ENCODE assay signal across 10 cellular contexts in the genomic region with DNA sequence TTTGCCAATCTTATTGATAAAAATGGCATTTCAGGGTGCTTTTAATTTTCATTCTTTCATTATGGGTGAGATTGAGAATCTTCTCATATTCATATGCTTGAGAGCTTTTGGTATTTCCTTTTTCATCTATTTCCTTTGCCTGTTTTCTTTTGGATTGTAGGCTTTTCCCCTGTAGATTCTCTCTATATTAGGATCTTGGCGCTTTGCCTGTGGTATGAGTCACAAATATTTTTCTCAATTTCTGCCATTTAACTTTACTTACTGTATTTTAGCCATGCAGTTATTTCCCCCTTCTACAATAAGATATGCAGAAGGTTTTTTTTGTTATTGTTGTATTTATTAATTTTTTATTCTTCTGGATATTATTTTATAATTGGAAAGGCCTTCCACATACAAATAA. TPM values are rescaled to one million over a fixed set of nuclear protein-coding genes. Genes with fewer than 3 reads are reported as not detected.
DNase-seq lines count a peak whose midpoint lies in the region; ATAC-seq, FAIRE-seq and TF ChIP-seq lines count a peak whose summit lies in the region.
"Had no signal": no experiment of that assay in that cellular context is flagged by ENCODE, and none has a peak within 500 bp of the region (broad histone marks: within the 10 kb centered on the region; RNA-seq: fewer than 3 reads in every experiment).

No MANE protein-coding gene starts in this region.

- H3K9me2 ChIP-seq in OCI-LY7 (ENCODE audit: insufficient read depth, low read length), result no peaks in the 10 kb centered on the region

- peaks cover 4% of the 10 kb centered on the region; the same call in 1 of the 3 replicates for H3K9me3 ChIP-seq in A549
- no peaks in the 10 kb centered on the region for H3K9me3 ChIP-seq in OCI-LY7 (ENCODE audit: low read length)

- peak overlapping the region; percentile 45 for H3K4me2 ChIP-seq in A549
- no peak overlapping the region for H3K4me2 ChIP-seq in OCI-LY7 (ENCODE audit: low read length)
- H3K4me2 ChIP-seq: BLaER1 had no signal

- H2AFZ ChIP-seq in OCI-LY7 (ENCODE audit: low read length), result no peak overlapping the region

- in situ Hi-C loops in astrocyte of the spinal cord (cut with HindIII; ENCODE audit: low sequenced_read_pairs), result no loop called here

- no peaks in the 10 kb centered on the region for H3K79me2 ChIP-seq in OCI-LY7 (ENCODE audit: insufficient read depth, low read depth, low read length)

- CTCF ChIA-PET in A549 (lab: Yijun Ruan, JAX) (interaction anchor here (1.1 kb wide), 2 partner anchors 15 to 48 kb away, joined by 3 to 4 read pairs; no protein-coding TSS in a partner anchor), OCI-LY7 (lab: Charles Lee; ENCODE audit: unreplicated experiment) (no interaction called here)

- POLR2A ChIA-PET in A549 (lab: Yijun Ruan, JAX), result interaction anchor here (1.7 kb wide), 1 partner anchor 15 kb away, joined by 4 read pairs; no protein-coding TSS in a partner anchor
- POLR2A ChIA-PET in OCI-LY7 (lab: Charles Lee), result interaction anchor here (0.6 to 1.8 kb wide), 2 partner anchors 11 to 294 kb away, joined by 3 to 7 read pairs; no protein-coding TSS in a partner anchor

- H3K36me3 ChIP-seq in OCI-LY7 (ENCODE audit: insufficient read depth, low read length), result no peaks in the 10 kb centered on the region
- H3K36me3 ChIP-seq: BLaER1 had no signal

- TF ChIP-seq CTCF in A549 (IDR thresholded peaks at IDR 0.05) (no peak), HFF-Myc (IDR thresholded peaks at IDR 0.05; ENCODE audit: low read depth, low read length, missing control alignments) (no peak), astrocyte of the spinal cord (IDR thresholded peaks at IDR 0.05; ENCODE audit: low read depth, low read length) (no peak), OCI-LY7 (conservative IDR thresholded peaks at IDR 0.05; ENCODE audit: low read length) (no peak)

- intact Hi-C loops in OCI-LY7 (cut with micrococcal nuclease; ENCODE audit: unreplicated experiment), result no loop called here

- 23% methylated on average over 1 of the region's 1 CpG for WGBS in A549 (ENCODE audit: missing lambda C conversion rate)

- FAIRE-seq in A549 (lab: Jason Lieb, UNC), result no peak

- BruUV-seq in OCI-LY7 (replicated peaks; lab: Mats Ljungman, UMichigan), result no TSS peak

- H3K4me1 ChIP-seq in A549 (peaks cover 44% of the 10 kb centered on the region), OCI-LY7 (ENCODE audit: insufficient read depth, low read length, poor library complexity, severe bottlenecking) (no peaks in the 10 kb centered on the region)

- no peaks in the 10 kb centered on the region for H4K20me1 ChIP-seq in OCI-LY7 (ENCODE audit: insufficient read depth, low read length)
- H4K20me1 ChIP-seq: BLaER1 had no signal

- DNase-seq in A549 (ENCODE audit: low read depth in 1 of 2, low spot score in 1 of 2), result no peak
- peak; percentile 67 for DNase-seq in HFF-Myc (ENCODE audit: extremely low read depth, low read depth)
- DNase-seq in astrocyte of the spinal cord (ENCODE audit: low read depth, low spot score), result peak; percentile 83
- peak; percentile 74 for DNase-seq in glomerular endothelial cell (ENCODE audit: extremely low read depth, low read depth, low spot score)
- DNase-seq in OCI-LY7 (ENCODE audit: low spot score), result no peak
- DNase-seq in OCI-M1 (lab: John Stamatoyannopoulos, UW), result no peak
- no peak for DNase-seq in NCI-H345 (lab: John Stamatoyannopoulos, UW)
- DNase-seq: NCI-H82 had no signal

- TF ChIP-seq RAD21 in A549 (conservative IDR thresholded peaks at IDR 0.05 in 1 of 2, IDR thresholded peaks at IDR 0.05 in 1 of 2), result no peak

- H3K4me3 ChIP-seq in A549 (no peak overlapping the region), HFF-Myc (replicated peaks; ENCODE audit: low read depth, low read length) (no peak overlapping the region), astrocyte of the spinal cord (ENCODE audit: low read depth, low read length) (no peak overlapping the region), OCI-LY7 (ENCODE audit: low read depth, low read length, poor library complexity, severe bottlenecking) (no peak overlapping the region)
- H3K4me3 ChIP-seq: BLaER1 had no signal

- H3K27ac ChIP-seq in A549 (peak overlapping the region; percentile 56 to 72; a peak in 5 of 6 replicates), OCI-LY7 (ENCODE audit: low read depth, low read length, poor library complexity, severe bottlenecking) (no peak overlapping the region)
- H3K27ac ChIP-seq: BLaER1 had no signal

- no peak for TF ChIP-seq POLR2A in A549 (IDR thresholded peaks at IDR 0.05; ENCODE audit: low read length)

- no peak for TF ChIP-seq EP300 in A549 (IDR thresholded peaks at IDR 0.05)

- ATAC-seq in A549 (no peak), GM18873 (IDR thresholded peaks at IDR 0.05; ENCODE audit: low FRiP score, unreplicated experiment) (no peak)

TF ChIP-seq in A549, 52 proteins besides CTCF, POLR2A, EP300 and RAD21:
- TF ChIP-seq FOSL2 (IDR thresholded peaks at IDR 0.05) (no peak), FOSL2 (CRISPR knock-in tag; IDR thresholded peaks at IDR 0.05) (peak; percentile 55; the same call in 1 of the 2 replicates), POLR2AphosphoS2 (conservative IDR thresholded peaks at IDR 0.05; ENCODE audit: low read length) (no peak)

RNA-seq across cellular contexts. Expression of gene KLF9, which starts 21.5 kb away (rescaled TPM):
- polyA plus RNA-seq in A549 (2011; rRNA removed) (3.1 and 3.9 TPM in 2 replicates), A549 (2017; fragmentation: RNase III; extraction: RNeasy Plus Mini Kit Qiagen cat#74134 plus additional on column Dnase treatment) (0.52 to 0.84 TPM (median 0.76 TPM) in 3 replicates)
- polyA plus RNA-seq in A549 (2012; cell fraction: cytosol; rRNA removed), result 0.41 and 0.62 TPM in 2 replicates
- 0.38 and 0.50 TPM in 2 replicates for polyA plus RNA-seq in A549 (2012; cell fraction: nucleus; rRNA removed)
- polyA minus RNA-seq in A549 (2011; rRNA and poly(A)+ RNA removed), result 2.3 and 2.7 TPM in 2 replicates
- total RNA-seq in glomerular endothelial cell (17.0 and 23.7 TPM in 2 replicates), OCI-LY7 (2022) (1.9 and 2.3 TPM in 2 replicates)
- 1.4 and 2.3 TPM in 2 replicates for total RNA-seq in OCI-LY7 (2014; rRNA removed; shearing (Covaris generic))

Comparison
In these comparisons a context has a peak if more than half of its experiments do, and no peak if none do; other contexts are left out.
1. DNase-seq: peak in HFF-Myc (single experiment), astrocyte of the spinal cord (single experiment) and glomerular endothelial cell (single experiment); none in A549 (0 of 2), OCI-LY7 (single experiment), OCI-M1 (single experiment) and NCI-H345 (single experiment).